10 cellular contexts compared by ENCODE assay signal in the genomic region with DNA sequence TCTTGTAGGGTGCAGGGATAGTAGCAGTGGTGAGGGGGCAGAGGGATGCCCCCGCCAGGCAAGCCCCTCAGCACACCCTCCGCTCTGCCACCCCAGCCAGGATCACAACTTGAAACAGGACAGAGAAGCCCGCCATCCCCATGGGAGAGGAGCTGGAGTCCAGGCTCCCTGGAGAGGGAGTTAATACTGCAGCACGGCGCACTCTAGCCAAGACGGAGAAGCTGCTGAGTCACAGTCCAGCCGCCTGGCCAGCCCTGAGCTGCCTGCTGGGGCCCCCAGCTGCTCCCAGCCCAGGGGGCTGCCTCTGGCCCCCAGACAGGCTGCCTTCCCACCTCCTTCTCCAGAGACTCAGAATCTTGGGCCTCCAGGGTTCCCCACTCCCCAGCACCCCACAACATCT.
DNase-seq lines count a peak whose midpoint lies in the region; ATAC-seq and TF ChIP-seq lines count a peak whose summit lies in the region.
"Had no signal": no experiment of that assay in that cellular context is flagged by ENCODE, and none has a peak within 500 bp of the region (broad histone marks: within the 10 kb centered on the region; RNA-seq: fewer than 3 reads in every experiment).

No MANE protein-coding gene starts in this region.

- H3K9me3 ChIP-seq in hepatocyte (ENCODE audit: low read depth) = no peaks in the 10 kb centered on the region
- H3K9me3 ChIP-seq in thoracic aorta = no peaks in the 10 kb centered on the region
- H3K9me3 ChIP-seq in vagina = no peaks in the 10 kb centered on the region
- no peaks in the 10 kb centered on the region for H3K9me3 ChIP-seq in esophagus squamous epithelium

- H3K27ac ChIP-seq in hepatocyte (no peak overlapping the region), thoracic aorta (peak overlapping the region in 1 of 2 donors; percentile 62), vagina (no peak overlapping the region), esophagus squamous epithelium (peak overlapping the region in 2 of 4 donors; percentile 25 to 28)

- no peaks in the 10 kb centered on the region for H4K20me1 ChIP-seq in hepatocyte (ENCODE audit: insufficient read depth, poor library complexity, severe bottlenecking)

- H3K36me3 ChIP-seq in hepatocyte (replicated peaks; ENCODE audit: insufficient read depth, low read depth) (no peaks in the 10 kb centered on the region), thoracic aorta (no peaks in the 10 kb centered on the region), vagina (no peaks in the 10 kb centered on the region), esophagus squamous epithelium (no peaks in the 10 kb centered on the region)

- TF ChIP-seq CTCF in hepatocyte (IDR thresholded peaks at IDR 0.05; ENCODE audit: poor library complexity) = no peak
- TF ChIP-seq CTCF in thoracic aorta (IDR thresholded peaks at IDR 0.05) = no peak
- no peak for TF ChIP-seq CTCF in vagina (IDR thresholded peaks at IDR 0.05)
- no peak for TF ChIP-seq CTCF in esophagus squamous epithelium (IDR thresholded peaks at IDR 0.05)

- TF ChIP-seq POLR2A in vagina (IDR thresholded peaks at IDR 0.05) = no peak
- TF ChIP-seq POLR2A in esophagus squamous epithelium (IDR thresholded peaks at IDR 0.05) = no peak

- no peak overlapping the region for H2AFZ ChIP-seq in hepatocyte

- intact Hi-C loops in vagina (cut with DNase I) = no loop called here
- intact Hi-C loops in esophagus squamous epithelium (cut with DNase I) = no loop called here

- H3K4me1 ChIP-seq in hepatocyte (ENCODE audit: insufficient read depth) (peaks cover 16% of the 10 kb centered on the region), thoracic aorta (ENCODE audit: control insufficient read depth in 1 of 2, low read depth in 2 of 2) (peaks cover 12 to 47% of the 10 kb centered on the region in 2 donors), vagina (peaks cover 8% of the 10 kb centered on the region), esophagus squamous epithelium (peaks cover 0 to 32% (median 15%) of the 10 kb centered on the region in 3 donors)

- ATAC-seq in thoracic aorta (ENCODE audit: insufficient number of reproducible peaks, low FRiP score, low read depth) (peak; percentile 56), GM21737 (IDR thresholded peaks at IDR 0.05; ENCODE audit: unreplicated experiment) (no peak)

- H3K27me3 ChIP-seq in hepatocyte = no peaks in the 10 kb centered on the region
- no peaks in the 10 kb centered on the region for H3K27me3 ChIP-seq in thoracic aorta (replicated peaks; ENCODE audit: insufficient read depth)
- no peaks in the 10 kb centered on the region for H3K27me3 ChIP-seq in vagina
- H3K27me3 ChIP-seq in esophagus squamous epithelium = peaks cover 0 to 54% (median 0%) of the 10 kb centered on the region in 4 donors

- DNase-seq in NCI-H146 (lab: John Stamatoyannopoulos, UW) (peak; percentile 18), NCI-H146 treated with DMSO at 0.1 percent for 48 hours (lab: John Stamatoyannopoulos, UW; ENCODE audit: unreplicated experiment) (no peak), astrocyte of the hippocampus (ENCODE audit: low read depth, low spot score) (peak; percentile 74), hepatocyte (ENCODE audit: low spot score) (peak; percentile 54), thoracic aorta (ENCODE audit: low spot score) (peak; percentile 25), vagina (ENCODE audit: extremely low spot score in 2 of 2) (no peak), esophagus squamous epithelium (lab: John Stamatoyannopoulos, UW) (no peak)
- DNase-seq: NCI-H2081 treated with DMSO at 0.1 percent for 48 hours, SHP77 had no signal

- no peaks in the 10 kb centered on the region for H3K9me2 ChIP-seq in hepatocyte (replicated peaks; ENCODE audit: insufficient read depth)

- 49% methylated on average over 7 of the region's 7 CpGs for WGBS in hepatocyte (ENCODE audit: low lambda C conversion rate, missing lambda C conversion rate)
- 40% methylated on average over 2 of the region's 7 CpGs; no CpG with 5 or more reads in 1 of the 2 donors for WGBS in esophagus squamous epithelium, 2 donors

- H3K79me2 ChIP-seq in hepatocyte = no peaks in the 10 kb centered on the region

- no peak overlapping the region for H3K4me2 ChIP-seq in hepatocyte

- H3K4me3 ChIP-seq in hepatocyte (no peak overlapping the region), thoracic aorta (peak overlapping the region; percentile 65), vagina (no peak overlapping the region), esophagus squamous epithelium (peak overlapping the region in 1 of 4 donors; percentile 6)

Comparison
In these comparisons a context has a peak if more than half of its experiments do, and no peak if none do; other contexts are left out.
1. DNase-seq: peak in NCI-H146 (single experiment), astrocyte of the hippocampus (single experiment), hepatocyte (single experiment) and thoracic aorta (single experiment); none in NCI-H146 treated with DMSO at 0.1 percent for 48 hours (single experiment), vagina (0 of 2) and esophagus squamous epithelium (single experiment).